Comparison of ENCODE assay signal across 2 cellular contexts in genomic region chr12:50545783-50546182, GRCh38.
TF ChIP-seq lines count a peak whose summit lies in the region.

No MANE protein-coding gene starts in this region.

TF ChIP-seq in WTC11, 78 proteins besides CTCF, POLR2A, EP300 and RAD21 (continued from another document):
- TF ChIP-seq PRDM15 (CRISPR knock-in tag; IDR thresholded peaks at IDR 0.05), result no peak

TF ChIP-seq in liver, 16 proteins besides CTCF, POLR2A, EP300 and RAD21 (continued from another document):
- TF ChIP-seq REST (IDR thresholded peaks at IDR 0.05), result no peak
